ENCODE assay signal across 1 cellular context in genomic region chr12:76878045-76878898, GRCh38.
TF ChIP-seq lines count a peak whose summit lies in the region.

No MANE protein-coding gene starts in this region.

TF ChIP-seq in WTC11, 78 proteins besides CTCF, POLR2A, EP300 and RAD21 (continued from another document):
- TF ChIP-seq FOXP1 (CRISPR knock-in tag; IDR thresholded peaks at IDR 0.05; ENCODE audit: borderline replicate concordance) = peak; percentile 69; the same call in 1 of the 2 replicates
- no peak for TF ChIP-seq NR3C1 (CRISPR knock-in tag; conservative IDR thresholded peaks at IDR 0.05; ENCODE audit: low read depth)
- no peak for TF ChIP-seq IRF2 (CRISPR knock-in tag; IDR thresholded peaks at IDR 0.05; ENCODE audit: borderline replicate concordance, low read depth)
- TF ChIP-seq, protein P1, sequence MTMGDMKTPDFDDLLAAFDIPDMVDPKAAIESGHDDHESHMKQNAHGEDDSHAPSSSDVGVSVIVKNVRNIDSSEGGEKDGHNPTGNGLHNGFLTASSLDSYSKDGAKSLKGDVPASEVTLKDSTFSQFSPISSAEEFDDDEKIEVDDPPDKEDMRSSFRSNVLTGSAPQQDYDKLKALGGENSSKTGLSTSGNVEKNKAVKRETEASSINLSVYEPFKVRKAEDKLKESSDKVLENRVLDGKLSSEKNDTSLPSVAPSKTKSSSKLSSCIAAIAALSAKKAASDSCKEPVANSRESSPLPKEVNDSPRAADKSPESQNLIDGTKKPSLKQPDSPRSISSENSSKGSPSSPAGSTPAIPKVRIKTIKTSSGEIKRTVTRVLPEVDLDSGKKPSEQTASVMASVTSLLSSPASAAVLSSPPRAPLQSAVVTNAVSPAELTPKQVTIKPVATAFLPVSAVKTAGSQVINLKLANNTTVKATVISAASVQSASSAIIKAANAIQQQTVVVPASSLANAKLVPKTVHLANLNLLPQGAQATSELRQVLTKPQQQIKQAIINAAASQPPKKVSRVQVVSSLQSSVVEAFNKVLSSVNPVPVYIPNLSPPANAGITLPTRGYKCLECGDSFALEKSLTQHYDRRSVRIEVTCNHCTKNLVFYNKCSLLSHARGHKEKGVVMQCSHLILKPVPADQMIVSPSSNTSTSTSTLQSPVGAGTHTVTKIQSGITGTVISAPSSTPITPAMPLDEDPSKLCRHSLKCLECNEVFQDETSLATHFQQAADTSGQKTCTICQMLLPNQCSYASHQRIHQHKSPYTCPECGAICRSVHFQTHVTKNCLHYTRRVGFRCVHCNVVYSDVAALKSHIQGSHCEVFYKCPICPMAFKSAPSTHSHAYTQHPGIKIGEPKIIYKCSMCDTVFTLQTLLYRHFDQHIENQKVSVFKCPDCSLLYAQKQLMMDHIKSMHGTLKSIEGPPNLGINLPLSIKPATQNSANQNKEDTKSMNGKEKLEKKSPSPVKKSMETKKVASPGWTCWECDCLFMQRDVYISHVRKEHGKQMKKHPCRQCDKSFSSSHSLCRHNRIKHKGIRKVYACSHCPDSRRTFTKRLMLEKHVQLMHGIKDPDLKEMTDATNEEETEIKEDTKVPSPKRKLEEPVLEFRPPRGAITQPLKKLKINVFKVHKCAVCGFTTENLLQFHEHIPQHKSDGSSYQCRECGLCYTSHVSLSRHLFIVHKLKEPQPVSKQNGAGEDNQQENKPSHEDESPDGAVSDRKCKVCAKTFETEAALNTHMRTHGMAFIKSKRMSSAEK (CRISPR knock-in tag; IDR thresholded peaks at IDR 0.05; ENCODE audit: borderline replicate concordance) = no peak
- TF ChIP-seq ZNF671 (CRISPR knock-in tag; IDR thresholded peaks at IDR 0.05) = no peak
- TF ChIP-seq CREB1 (CRISPR knock-in tag; IDR thresholded peaks at IDR 0.05) = peak; percentile 1; the same call in 1 of the 2 replicates
- no peak for TF ChIP-seq ATF1 (CRISPR knock-in tag; IDR thresholded peaks at IDR 0.05)
- TF ChIP-seq, protein P2, sequence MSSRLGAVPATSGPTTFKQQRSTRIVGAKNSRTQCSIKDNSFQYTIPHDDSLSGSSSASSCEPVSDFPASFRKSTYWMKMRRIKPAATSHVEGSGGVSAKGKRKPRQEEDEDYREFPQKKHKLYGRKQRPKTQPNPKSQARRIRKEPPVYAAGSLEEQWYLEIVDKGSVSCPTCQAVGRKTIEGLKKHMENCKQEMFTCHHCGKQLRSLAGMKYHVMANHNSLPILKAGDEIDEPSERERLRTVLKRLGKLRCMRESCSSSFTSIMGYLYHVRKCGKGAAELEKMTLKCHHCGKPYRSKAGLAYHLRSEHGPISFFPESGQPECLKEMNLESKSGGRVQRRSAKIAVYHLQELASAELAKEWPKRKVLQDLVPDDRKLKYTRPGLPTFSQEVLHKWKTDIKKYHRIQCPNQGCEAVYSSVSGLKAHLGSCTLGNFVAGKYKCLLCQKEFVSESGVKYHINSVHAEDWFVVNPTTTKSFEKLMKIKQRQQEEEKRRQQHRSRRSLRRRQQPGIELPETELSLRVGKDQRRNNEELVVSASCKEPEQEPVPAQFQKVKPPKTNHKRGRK (CRISPR knock-in tag; IDR thresholded peaks at IDR 0.05; ENCODE audit: borderline replicate concordance) = no peak
- TF ChIP-seq PRRX2 (CRISPR knock-in tag; IDR thresholded peaks at IDR 0.05) = no peak
- peak; percentile 65; the same call in 1 of the 2 replicates for TF ChIP-seq ZNF423 (CRISPR knock-in tag; IDR thresholded peaks at IDR 0.05)
- peak; percentile 20; the same call in 1 of the 2 replicates for TF ChIP-seq FOXK1 (CRISPR knock-in tag; IDR thresholded peaks at IDR 0.05)
- TF ChIP-seq NFATC4 (CRISPR knock-in tag; IDR thresholded peaks at IDR 0.05) = no peak
- no peak for TF ChIP-seq ESRRA (CRISPR knock-in tag; IDR thresholded peaks at IDR 0.05; ENCODE audit: borderline replicate concordance)
- no peak for TF ChIP-seq JAZF1 (CRISPR knock-in tag; IDR thresholded peaks at IDR 0.05)
- TF ChIP-seq, protein P3, sequence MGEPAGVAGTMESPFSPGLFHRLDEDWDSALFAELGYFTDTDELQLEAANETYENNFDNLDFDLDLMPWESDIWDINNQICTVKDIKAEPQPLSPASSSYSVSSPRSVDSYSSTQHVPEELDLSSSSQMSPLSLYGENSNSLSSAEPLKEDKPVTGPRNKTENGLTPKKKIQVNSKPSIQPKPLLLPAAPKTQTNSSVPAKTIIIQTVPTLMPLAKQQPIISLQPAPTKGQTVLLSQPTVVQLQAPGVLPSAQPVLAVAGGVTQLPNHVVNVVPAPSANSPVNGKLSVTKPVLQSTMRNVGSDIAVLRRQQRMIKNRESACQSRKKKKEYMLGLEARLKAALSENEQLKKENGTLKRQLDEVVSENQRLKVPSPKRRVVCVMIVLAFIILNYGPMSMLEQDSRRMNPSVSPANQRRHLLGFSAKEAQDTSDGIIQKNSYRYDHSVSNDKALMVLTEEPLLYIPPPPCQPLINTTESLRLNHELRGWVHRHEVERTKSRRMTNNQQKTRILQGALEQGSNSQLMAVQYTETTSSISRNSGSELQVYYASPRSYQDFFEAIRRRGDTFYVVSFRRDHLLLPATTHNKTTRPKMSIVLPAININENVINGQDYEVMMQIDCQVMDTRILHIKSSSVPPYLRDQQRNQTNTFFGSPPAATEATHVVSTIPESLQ (CRISPR knock-in tag; IDR thresholded peaks at IDR 0.05) = no peak
